2 cellular contexts compared by ENCODE assay signal in the genomic region with DNA sequence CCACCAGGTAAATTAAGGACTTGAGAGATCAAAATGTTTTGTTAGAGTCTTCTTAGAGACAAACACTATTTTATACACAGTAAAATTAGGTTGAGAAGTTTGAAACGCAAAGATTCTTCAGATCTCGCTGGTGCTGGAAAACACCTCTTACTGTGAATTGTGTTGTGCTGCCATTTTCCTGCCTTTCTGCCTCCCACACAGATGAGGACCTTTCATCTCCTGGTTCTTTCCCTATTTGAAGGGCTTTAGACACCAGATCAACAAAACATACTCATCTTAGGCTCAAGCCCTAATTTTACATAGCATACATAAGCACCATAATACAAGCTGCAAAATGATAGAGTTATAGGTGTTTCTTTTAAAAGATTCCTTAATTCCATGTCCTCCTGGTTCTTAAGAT.
TF ChIP-seq lines count a peak whose summit lies in the region.

No MANE protein-coding gene starts in this region.

TF ChIP-seq in GM12878, 131 proteins besides CTCF, POLR2A, EP300 and RAD21:
- TF ChIP-seq ZNF384 (IDR thresholded peaks at IDR 0.05; ENCODE audit: borderline replicate concordance, low read depth, low read length): no peak
- TF ChIP-seq CBFB (IDR thresholded peaks at IDR 0.05; ENCODE audit: low read depth): no peak
- no peak for TF ChIP-seq LARP7 (IDR thresholded peaks at IDR 0.05)
- no peak for TF ChIP-seq SUPT20H (IDR thresholded peaks at IDR 0.05; ENCODE audit: borderline replicate concordance, control insufficient read depth, low read depth, low read length)
- no peak for TF ChIP-seq BRCA1 (IDR thresholded peaks at IDR 0.05; ENCODE audit: low read depth, low read length)
- TF ChIP-seq, protein P1, sequence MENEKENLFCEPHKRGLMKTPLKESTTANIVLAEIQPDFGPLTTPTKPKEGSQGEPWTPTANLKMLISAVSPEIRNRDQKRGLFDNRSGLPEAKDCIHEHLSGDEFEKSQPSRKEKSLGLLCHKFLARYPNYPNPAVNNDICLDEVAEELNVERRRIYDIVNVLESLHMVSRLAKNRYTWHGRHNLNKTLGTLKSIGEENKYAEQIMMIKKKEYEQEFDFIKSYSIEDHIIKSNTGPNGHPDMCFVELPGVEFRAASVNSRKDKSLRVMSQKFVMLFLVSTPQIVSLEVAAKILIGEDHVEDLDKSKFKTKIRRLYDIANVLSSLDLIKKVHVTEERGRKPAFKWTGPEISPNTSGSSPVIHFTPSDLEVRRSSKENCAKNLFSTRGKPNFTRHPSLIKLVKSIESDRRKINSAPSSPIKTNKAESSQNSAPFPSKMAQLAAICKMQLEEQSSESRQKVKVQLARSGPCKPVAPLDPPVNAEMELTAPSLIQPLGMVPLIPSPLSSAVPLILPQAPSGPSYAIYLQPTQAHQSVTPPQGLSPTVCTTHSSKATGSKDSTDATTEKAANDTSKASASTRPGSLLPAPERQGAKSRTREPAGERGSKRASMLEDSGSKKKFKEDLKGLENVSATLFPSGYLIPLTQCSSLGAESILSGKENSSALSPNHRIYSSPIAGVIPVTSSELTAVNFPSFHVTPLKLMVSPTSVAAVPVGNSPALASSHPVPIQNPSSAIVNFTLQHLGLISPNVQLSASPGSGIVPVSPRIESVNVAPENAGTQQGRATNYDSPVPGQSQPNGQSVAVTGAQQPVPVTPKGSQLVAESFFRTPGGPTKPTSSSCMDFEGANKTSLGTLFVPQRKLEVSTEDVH (IDR thresholded peaks at IDR 0.05; ENCODE audit: low read depth, partially characterized antibody): no peak
- TF ChIP-seq, protein P2, sequence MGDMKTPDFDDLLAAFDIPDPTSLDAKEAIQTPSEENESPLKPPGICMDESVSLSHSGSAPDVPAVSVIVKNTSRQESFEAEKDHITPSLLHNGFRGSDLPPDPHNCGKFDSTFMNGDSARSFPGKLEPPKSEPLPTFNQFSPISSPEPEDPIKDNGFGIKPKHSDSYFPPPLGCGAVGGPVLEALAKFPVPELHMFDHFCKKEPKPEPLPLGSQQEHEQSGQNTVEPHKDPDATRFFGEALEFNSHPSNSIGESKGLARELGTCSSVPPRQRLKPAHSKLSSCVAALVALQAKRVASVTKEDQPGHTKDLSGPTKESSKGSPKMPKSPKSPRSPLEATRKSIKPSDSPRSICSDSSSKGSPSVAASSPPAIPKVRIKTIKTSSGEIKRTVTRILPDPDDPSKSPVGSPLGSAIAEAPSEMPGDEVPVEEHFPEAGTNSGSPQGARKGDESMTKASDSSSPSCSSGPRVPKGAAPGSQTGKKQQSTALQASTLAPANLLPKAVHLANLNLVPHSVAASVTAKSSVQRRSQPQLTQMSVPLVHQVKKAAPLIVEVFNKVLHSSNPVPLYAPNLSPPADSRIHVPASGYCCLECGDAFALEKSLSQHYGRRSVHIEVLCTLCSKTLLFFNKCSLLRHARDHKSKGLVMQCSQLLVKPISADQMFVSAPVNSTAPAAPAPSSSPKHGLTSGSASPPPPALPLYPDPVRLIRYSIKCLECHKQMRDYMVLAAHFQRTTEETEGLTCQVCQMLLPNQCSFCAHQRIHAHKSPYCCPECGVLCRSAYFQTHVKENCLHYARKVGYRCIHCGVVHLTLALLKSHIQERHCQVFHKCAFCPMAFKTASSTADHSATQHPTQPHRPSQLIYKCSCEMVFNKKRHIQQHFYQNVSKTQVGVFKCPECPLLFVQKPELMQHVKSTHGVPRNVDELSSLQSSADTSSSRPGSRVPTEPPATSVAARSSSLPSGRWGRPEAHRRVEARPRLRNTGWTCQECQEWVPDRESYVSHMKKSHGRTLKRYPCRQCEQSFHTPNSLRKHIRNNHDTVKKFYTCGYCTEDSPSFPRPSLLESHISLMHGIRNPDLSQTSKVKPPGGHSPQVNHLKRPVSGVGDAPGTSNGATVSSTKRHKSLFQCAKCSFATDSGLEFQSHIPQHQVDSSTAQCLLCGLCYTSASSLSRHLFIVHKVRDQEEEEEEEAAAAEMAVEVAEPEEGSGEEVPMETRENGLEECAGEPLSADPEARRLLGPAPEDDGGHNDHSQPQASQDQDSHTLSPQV (IDR thresholded peaks at IDR 0.05): no peak
- TF ChIP-seq ATF7 (IDR thresholded peaks at IDR 0.05; ENCODE audit: low read depth): no peak
- TF ChIP-seq MXI1 (IDR thresholded peaks at IDR 0.05; ENCODE audit: low read depth, low read length): no peak
- TF ChIP-seq, protein P3, sequence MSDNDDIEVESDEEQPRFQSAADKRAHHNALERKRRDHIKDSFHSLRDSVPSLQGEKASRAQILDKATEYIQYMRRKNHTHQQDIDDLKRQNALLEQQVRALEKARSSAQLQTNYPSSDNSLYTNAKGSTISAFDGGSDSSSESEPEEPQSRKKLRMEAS (IDR thresholded peaks at IDR 0.05; ENCODE audit: low read depth, low read length): no peak
- TF ChIP-seq EZH2 (IDR thresholded peaks at IDR 0.05; ENCODE audit: borderline replicate concordance, control insufficient read depth, low read depth, low read length): no peak

TF ChIP-seq in HEK293T, 16 proteins besides CTCF, POLR2A, EP300 and RAD21:
- TF ChIP-seq HDGF (IDR thresholded peaks at IDR 0.05; ENCODE audit: borderline replicate concordance): no peak
- TF ChIP-seq, protein P4, sequence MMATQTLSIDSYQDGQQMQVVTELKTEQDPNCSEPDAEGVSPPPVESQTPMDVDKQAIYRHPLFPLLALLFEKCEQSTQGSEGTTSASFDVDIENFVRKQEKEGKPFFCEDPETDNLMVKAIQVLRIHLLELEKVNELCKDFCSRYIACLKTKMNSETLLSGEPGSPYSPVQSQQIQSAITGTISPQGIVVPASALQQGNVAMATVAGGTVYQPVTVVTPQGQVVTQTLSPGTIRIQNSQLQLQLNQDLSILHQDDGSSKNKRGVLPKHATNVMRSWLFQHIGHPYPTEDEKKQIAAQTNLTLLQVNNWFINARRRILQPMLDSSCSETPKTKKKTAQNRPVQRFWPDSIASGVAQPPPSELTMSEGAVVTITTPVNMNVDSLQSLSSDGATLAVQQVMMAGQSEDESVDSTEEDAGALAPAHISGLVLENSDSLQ (IDR thresholded peaks at IDR 0.05): no peak
- TF ChIP-seq NFRKB (IDR thresholded peaks at IDR 0.05): no peak
- TF ChIP-seq ELF4 (IDR thresholded peaks at IDR 0.05): no peak
- TF ChIP-seq TARDBP (IDR thresholded peaks at IDR 0.05): no peak
- no peak for TF ChIP-seq SP1 (IDR thresholded peaks at IDR 0.05)
- no peak for TF ChIP-seq FOXA1 (IDR thresholded peaks at IDR 0.05)
- TF ChIP-seq LEF1 (IDR thresholded peaks at IDR 0.05; ENCODE audit: borderline replicate concordance): no peak
- TF ChIP-seq BHLHE40 (IDR thresholded peaks at IDR 0.05; ENCODE audit: borderline replicate concordance): no peak
- TF ChIP-seq ZNF384 (IDR thresholded peaks at IDR 0.05): no peak
